31 cellular contexts compared by ENCODE assay signal in genomic region chr21:29834617-29835016, GRCh38.
"Had no signal": no experiment of that assay in that cellular context is flagged by ENCODE, and none has a peak within 500 bp of the region (broad histone marks: within the 10 kb centered on the region; RNA-seq: fewer than 3 reads in every experiment).

No MANE protein-coding gene starts in this region.

- H3K4me3 ChIP-seq: adrenal gland, body of pancreas, colonic mucosa, dorsolateral prefrontal cortex, esophagus muscularis mucosa, gastroesophageal sphincter, heart right ventricle, hepatocyte had no signal

- H3K9me3 ChIP-seq: adrenal gland, body of pancreas, colonic mucosa had no signal

- DNase-seq: activated B cell treated with CpG ODN at 0.5 μM for 24 hours; activated CD4-positive, alpha-beta T cell treated with anti-CD3 and anti-CD28 coated beads for 48 hours; activated CD4-positive, alpha-beta T cell treated with anti-CD3 and anti-CD28 coated beads, Interleukin-2, amount 50 U/mL, for 1 hour; activated CD4-positive, alpha-beta T cell treated with anti-CD3 and anti-CD28 coated beads, Interleukin-2, amount 50 U/mL, for 48 hours; activated CD8-positive, alpha-beta memory T cell treated with anti-CD3 and anti-CD28 coated beads for 24 hours; activated CD8-positive, alpha-beta T cell treated with anti-CD3 and anti-CD28 coated beads for 36 hours; activated effector memory CD4-positive, alpha-beta T cell treated with anti-CD3 and anti-CD28 coated beads, Interleukin-2, amount 50 U/mL, for 16 hours; activated naive CD4-positive, alpha-beta T cell treated with anti-CD3 and anti-CD28 coated beads for 36 hours; activated naive CD8-positive, alpha-beta T cell treated with anti-CD3 and anti-CD28 coated beads for 36 hours; activated naive CD8-positive, alpha-beta T cell treated with anti-CD3 and anti-CD28 coated beads, Interleukin-2, amount 50 U/mL, for 24 hours; activated T-cell treated with anti-CD3 and anti-CD28 coated beads, Interleukin-2, amount 50 U/mL, for 48 hours; adrenal gland; amygdala; aorta; body of pancreas; caudate nucleus; colonic mucosa; dorsolateral prefrontal cortex; effector memory CD4-positive, alpha-beta T cell; endodermal cell; erythroblast; foreskin keratinocyte; heart right ventricle; T-helper 1 cell; T-helper 17 cell; T1000 had no signal

- H3K36me3 ChIP-seq: adrenal gland, colonic mucosa, esophagus muscularis mucosa, gastroesophageal sphincter, heart right ventricle had no signal

- H3K27ac ChIP-seq: adrenal gland, body of pancreas, colonic mucosa, dorsolateral prefrontal cortex, esophagus muscularis mucosa, foreskin keratinocyte, gastroesophageal sphincter, heart right ventricle, hepatocyte, VCaP had no signal

- H3K4me1 ChIP-seq: adrenal gland, body of pancreas, colonic mucosa, esophagus muscularis mucosa, foreskin keratinocyte, gastroesophageal sphincter, heart right ventricle had no signal

- ATAC-seq: activated CD4-positive, CD25-positive, alpha-beta regulatory T cell treated with anti-CD3 and anti-CD28 coated beads, Interleukin-2, amount 50 U/mL, for 24 hours; activated CD8-positive, alpha-beta T cell treated with anti-CD3 and anti-CD28 coated beads for 36 hours; activated naive CD8-positive, alpha-beta T cell treated with anti-CD3 and anti-CD28 coated beads, Interleukin-2, amount 50 U/mL, for 24 hours; body of pancreas; foreskin keratinocyte; gastroesophageal sphincter; heart right ventricle; T-helper 17 cell had no signal
